In the genomic region with DNA sequence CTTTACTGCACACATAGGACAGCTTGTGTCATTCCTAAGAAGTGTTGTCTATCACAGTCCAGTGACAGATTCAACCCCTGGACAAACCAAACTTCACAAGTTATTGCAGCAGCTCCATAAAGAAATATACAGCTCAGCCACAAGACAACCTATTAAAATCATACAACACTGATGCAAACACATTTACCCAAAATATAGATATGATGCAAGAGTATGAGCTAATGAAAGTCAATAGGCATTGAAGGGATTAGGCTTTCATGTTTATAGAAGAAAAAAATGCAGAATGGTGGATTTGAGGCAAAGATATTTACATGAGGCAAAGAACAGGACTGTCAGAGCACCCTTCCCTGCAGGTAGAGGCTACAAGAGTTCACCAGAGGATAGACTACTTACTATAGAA, we compare ENCODE assay signal across 33 cellular contexts.
"Had no signal": no experiment of that assay in that cellular context is flagged by ENCODE, and none has a peak within 500 bp of the region (broad histone marks: within the 10 kb centered on the region; RNA-seq: fewer than 3 reads in every experiment).

No MANE protein-coding gene starts in this region.

- H3K27me3 ChIP-seq: brain microvascular endothelial cell, dorsolateral prefrontal cortex, esophagus muscularis mucosa, foreskin keratinocyte, gastrocnemius medialis, heart left ventricle had no signal

- H3K4me1 ChIP-seq: esophagus muscularis mucosa, gastrocnemius medialis, heart left ventricle had no signal

- H3K36me3 Mint-ChIP-seq: activated CD4-positive, alpha-beta memory T cell treated with anti-CD3 and anti-CD28 coated beads for 36 hours; activated CD8-positive, alpha-beta memory T cell treated with anti-CD3 and anti-CD28 coated beads, Interleukin-2, amount 10 ng/mL, durations not matched to agents 7 days and 5 days; activated naive CD4-positive, alpha-beta T cell treated with anti-CD3 and anti-CD28 coated beads, Interleukin-2, amount 10 ng/mL, durations not matched to agents 7 days and 5 days; activated naive CD4-positive, alpha-beta T cell treated with anti-CD3 and anti-CD28 coated beads, Interleukin-2, amount 50 U/mL, for 72 hours; activated naive CD8-positive, alpha-beta T cell treated with anti-CD3 and anti-CD28 coated beads, Interleukin-2, amount 10 ng/mL, durations not matched to agents 7 days and 5 days had no signal

- ATAC-seq: activated CD8-positive, alpha-beta memory T cell treated with anti-CD3 and anti-CD28 coated beads, Interleukin-2, amount 10 ng/mL, durations not matched to agents 7 days and 5 days; activated CD8-positive, alpha-beta T cell treated with anti-CD3 and anti-CD28 coated beads, Interleukin-2, amount 10 ng/mL, durations not matched to agents 7 days and 5 days; gastrocnemius medialis; heart left ventricle; T-helper 17 cell had no signal

- H3K27me3 Mint-ChIP-seq: activated naive CD4-positive, alpha-beta T cell treated with anti-CD3 and anti-CD28 coated beads, Interleukin-2, amount 10 ng/mL, durations not matched to agents 7 days and 5 days; dendritic cell treated with granulocyte-macrophage colony-stimulating factor and Interleukin-4, amounts not matched to agents 40 ng/mL and 50 ng/mL, for 4 days had no signal

- FAIRE-seq: astrocyte, bronchial epithelial cell had no signal

- H3K4me1 Mint-ChIP-seq: activated CD4-positive, alpha-beta T cell treated with anti-CD3 and anti-CD28 coated beads, Interleukin-2, amount 10 ng/mL, durations not matched to agents 24 days and 14 days; activated naive CD4-positive, alpha-beta T cell treated with anti-CD3 and anti-CD28 coated beads, Interleukin-2, amount 10 ng/mL, durations not matched to agents 7 days and 5 days; activated naive CD8-positive, alpha-beta T cell treated with anti-CD3 and anti-CD28 coated beads, Interleukin-2, amount 10 ng/mL, durations not matched to agents 7 days and 5 days; central memory CD8-positive, alpha-beta T cell; T-helper 17 cell had no signal

- H3K27ac Mint-ChIP-seq: activated CD4-positive, alpha-beta memory T cell treated with anti-CD3 and anti-CD28 coated beads for 36 hours; activated CD4-positive, alpha-beta T cell treated with anti-CD3 and anti-CD28 coated beads for 36 hours; activated CD4-positive, alpha-beta T cell treated with anti-CD3 and anti-CD28 coated beads, Interleukin-2, amount 10 ng/mL, durations not matched to agents 24 days and 14 days; activated CD8-positive, alpha-beta memory T cell treated with anti-CD3 and anti-CD28 coated beads, Interleukin-2, amount 10 ng/mL, durations not matched to agents 7 days and 5 days; activated CD8-positive, alpha-beta T cell treated with anti-CD3 and anti-CD28 coated beads, Interleukin-2, amount 10 ng/mL, durations not matched to agents 7 days and 5 days; activated naive CD4-positive, alpha-beta T cell treated with anti-CD3 and anti-CD28 coated beads, Interleukin-2, amount 10 ng/mL, durations not matched to agents 7 days and 5 days; activated naive CD4-positive, alpha-beta T cell treated with anti-CD3 and anti-CD28 coated beads, Interleukin-2, amount 50 U/mL, for 72 hours; activated naive CD8-positive, alpha-beta T cell treated with anti-CD3 and anti-CD28 coated beads, Interleukin-2, amount 10 ng/mL, durations not matched to agents 7 days and 5 days; activated T-cell treated with anti-CD3 and anti-CD28 coated beads, Interleukin-2, amount 50 U/mL, for 72 hours; dendritic cell treated with granulocyte-macrophage colony-stimulating factor and Interleukin-4, amounts not matched to agents 40 ng/mL and 50 ng/mL, for 4 days; endodermal cell; T-helper 17 cell; T-helper 2 cell treated with Interferon-gamma antibody and Interleukin-4, amounts not matched to agents 5 μg/mL and 100 μg/mL, for 36 hours had no signal

- H3K9me3 ChIP-seq: esophagus muscularis mucosa, gastrocnemius medialis, heart left ventricle had no signal

- H3K4me3 ChIP-seq: coronary artery, dorsolateral prefrontal cortex, esophagus muscularis mucosa, gastrocnemius medialis, heart left ventricle had no signal

- H3K27ac ChIP-seq: brain microvascular endothelial cell, coronary artery, dorsolateral prefrontal cortex, esophagus muscularis mucosa, foreskin keratinocyte, gastrocnemius medialis, heart left ventricle had no signal

- H3K4me3 Mint-ChIP-seq: activated CD4-positive, alpha-beta memory T cell treated with anti-CD3 and anti-CD28 coated beads for 36 hours; activated CD4-positive, alpha-beta T cell treated with anti-CD3 and anti-CD28 coated beads for 36 hours; activated CD4-positive, alpha-beta T cell treated with anti-CD3 and anti-CD28 coated beads, Interleukin-2, amount 10 ng/mL, durations not matched to agents 24 days and 14 days; activated CD8-positive, alpha-beta memory T cell treated with anti-CD3 and anti-CD28 coated beads, Interleukin-2, amount 10 ng/mL, durations not matched to agents 7 days and 5 days; activated CD8-positive, alpha-beta T cell treated with anti-CD3 and anti-CD28 coated beads, Interleukin-2, amount 10 ng/mL, durations not matched to agents 7 days and 5 days; activated naive CD4-positive, alpha-beta T cell treated with anti-CD3 and anti-CD28 coated beads, Interleukin-2, amount 10 ng/mL, durations not matched to agents 7 days and 5 days; activated naive CD8-positive, alpha-beta T cell treated with anti-CD3 and anti-CD28 coated beads, Interleukin-2, amount 10 ng/mL, durations not matched to agents 7 days and 5 days; activated T-cell treated with anti-CD3 and anti-CD28 coated beads, Interleukin-2, amount 50 U/mL, for 72 hours; central memory CD8-positive, alpha-beta T cell; dendritic cell treated with granulocyte-macrophage colony-stimulating factor and Interleukin-4, amounts not matched to agents 40 ng/mL and 50 ng/mL, for 4 days; endodermal cell; T-helper 17 cell; T-helper 2 cell treated with Interferon-gamma antibody and Interleukin-4, amounts not matched to agents 5 μg/mL and 100 μg/mL, for 36 hours had no signal

- DNase-seq: activated CD4-positive, alpha-beta memory T cell treated with anti-CD3 and anti-CD28 coated beads for 36 hours; activated CD4-positive, alpha-beta T cell treated with anti-CD3 and anti-CD28 coated beads for 36 hours; activated CD4-positive, alpha-beta T cell treated with anti-CD3 and anti-CD28 coated beads, Interleukin-2, amount 10 ng/mL, durations not matched to agents 24 days and 14 days; activated CD4-positive, CD25-positive, alpha-beta regulatory T cell; activated CD4-positive, CD25-positive, alpha-beta regulatory T cell treated with anti-CD3 and anti-CD28 coated beads, Interleukin-2, amount 50 U/mL, for 72 hours; activated CD8-positive, alpha-beta memory T cell treated with anti-CD3 and anti-CD28 coated beads, Interleukin-2, amount 10 ng/mL, durations not matched to agents 7 days and 5 days; activated CD8-positive, alpha-beta memory T cell treated with anti-CD3 and anti-CD28 coated beads, Interleukin-2, amount 50 U/mL, for 4 hours; activated CD8-positive, alpha-beta T cell treated with anti-CD3 and anti-CD28 coated beads, Interleukin-2, amount 10 ng/mL, durations not matched to agents 7 days and 5 days; activated gamma-delta T cell; activated naive CD4-positive, alpha-beta T cell; activated naive CD4-positive, alpha-beta T cell treated with anti-CD3 and anti-CD28 coated beads, Interleukin-2, amount 10 ng/mL, durations not matched to agents 7 days and 5 days; activated naive CD8-positive, alpha-beta T cell treated with anti-CD3 and anti-CD28 coated beads, Interleukin-2, amount 10 ng/mL, durations not matched to agents 7 days and 5 days; activated T-cell treated with anti-CD3 and anti-CD28 coated beads, Interleukin-2, amount 50 U/mL, for 1 hour; activated T-cell treated with anti-CD3 and anti-CD28 coated beads, Interleukin-2, amount 50 U/mL, for 72 hours; brain microvascular endothelial cell; dorsolateral prefrontal cortex; effector memory CD4-positive, alpha-beta T cell; endodermal cell; foreskin keratinocyte; gastrocnemius medialis; glutamatergic neuron; heart left ventricle; T-helper 1 cell; T-helper 17 cell; T1000 had no signal

- H3K36me3 ChIP-seq: brain microvascular endothelial cell, esophagus muscularis mucosa, gastrocnemius medialis, heart left ventricle had no signal

- H3K9me3 Mint-ChIP-seq: activated CD4-positive, alpha-beta memory T cell treated with anti-CD3 and anti-CD28 coated beads for 36 hours; activated CD4-positive, alpha-beta T cell treated with anti-CD3 and anti-CD28 coated beads, Interleukin-2, amount 10 ng/mL, durations not matched to agents 24 days and 14 days; activated naive CD4-positive, alpha-beta T cell treated with anti-CD3 and anti-CD28 coated beads, Interleukin-2, amount 10 ng/mL, durations not matched to agents 7 days and 5 days; activated naive CD4-positive, alpha-beta T cell treated with anti-CD3 and anti-CD28 coated beads, Interleukin-2, amount 50 U/mL, for 72 hours; activated naive CD8-positive, alpha-beta T cell treated with anti-CD3 and anti-CD28 coated beads, Interleukin-2, amount 10 ng/mL, durations not matched to agents 7 days and 5 days; activated T-cell treated with anti-CD3 and anti-CD28 coated beads, Interleukin-2, amount 50 U/mL, for 72 hours; central memory CD8-positive, alpha-beta T cell; dendritic cell treated with granulocyte-macrophage colony-stimulating factor and Interleukin-4, amounts not matched to agents 40 ng/mL and 50 ng/mL, for 4 days; endodermal cell; T-helper 2 cell treated with Interferon-gamma antibody and Interleukin-4, amounts not matched to agents 5 μg/mL and 100 μg/mL, for 36 hours had no signal
